In the genomic region with DNA sequence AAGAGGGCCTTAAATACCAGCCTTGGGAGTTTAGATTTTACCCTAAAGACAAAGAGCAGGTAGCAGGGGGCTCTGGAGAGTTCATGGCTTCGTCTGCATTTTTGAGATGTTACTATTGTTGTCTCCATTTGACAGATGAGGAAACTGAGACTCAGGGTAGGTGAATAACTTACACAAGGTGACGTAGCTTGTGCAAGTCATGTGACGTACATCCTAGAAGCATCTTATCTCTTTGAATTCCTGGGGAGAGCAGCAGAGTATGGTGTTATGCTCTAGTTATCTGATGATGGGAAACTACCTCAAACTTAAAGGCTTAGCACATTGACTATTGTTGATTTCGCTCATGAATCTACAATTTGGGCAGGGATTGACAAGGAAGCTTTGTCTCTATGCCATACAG, we compare ENCODE assay signal across 28 cellular contexts.
"Had no signal": no experiment of that assay in that cellular context is flagged by ENCODE, and none has a peak within 500 bp of the region (broad histone marks: within the 10 kb centered on the region; RNA-seq: fewer than 3 reads in every experiment).

No MANE protein-coding gene starts in this region.

- H3K27ac ChIP-seq: colonic mucosa, coronary artery, dorsolateral prefrontal cortex, epithelial cell of prostate, esophagus muscularis mucosa, esophagus squamous epithelium, foreskin keratinocyte, gastrocnemius medialis, gastroesophageal sphincter, heart left ventricle, heart right ventricle had no signal

- ATAC-seq: effector memory CD8-positive, alpha-beta T cell; esophagus mucosa; foreskin keratinocyte; gastrocnemius medialis; gastroesophageal sphincter; heart left ventricle; heart right ventricle had no signal

- H3K4me3 Mint-ChIP-seq: effector memory CD8-positive, alpha-beta T cell; endodermal cell had no signal

- H3K27ac Mint-ChIP-seq: effector memory CD8-positive, alpha-beta T cell; endodermal cell had no signal

- H3K9me3 ChIP-seq: colonic mucosa, esophagus muscularis mucosa, esophagus squamous epithelium, gastrocnemius medialis, gastroesophageal sphincter, heart left ventricle, heart right ventricle had no signal

- DNase-seq: colonic mucosa; cortex of kidney; dermis blood vessel endothelial cell; dorsolateral prefrontal cortex; effector CD4-positive, alpha-beta T cell; effector CD8-positive, alpha-beta T cell; effector memory CD4-positive, alpha-beta T cell; effector memory CD8-positive, alpha-beta T cell; endodermal cell; erythroblast; esophagus squamous epithelium; foreskin fibroblast; foreskin keratinocyte; foreskin melanocyte; gastrocnemius medialis; glutamatergic neuron; head of caudate nucleus; heart left ventricle; heart right ventricle had no signal

- FAIRE-seq: colon, endometrium, endothelial cell of umbilical vein, frontal cortex had no signal

- H3K27me3 ChIP-seq: colonic mucosa, dorsolateral prefrontal cortex, esophagus squamous epithelium, gastrocnemius medialis, gastroesophageal sphincter had no signal

- H3K4me1 ChIP-seq: colonic mucosa, foreskin keratinocyte, gastrocnemius medialis had no signal

- H3K36me3 ChIP-seq: colonic mucosa, esophagus muscularis mucosa, esophagus squamous epithelium, gastrocnemius medialis, gastroesophageal sphincter, heart left ventricle, heart right ventricle had no signal

- H3K4me3 ChIP-seq: colonic mucosa, coronary artery, dorsolateral prefrontal cortex, esophagus muscularis mucosa, esophagus squamous epithelium, gastrocnemius medialis, gastroesophageal sphincter, heart left ventricle, heart right ventricle had no signal

- H3K9me3 Mint-ChIP-seq: effector memory CD8-positive, alpha-beta T cell; endodermal cell had no signal
